In the genomic region with DNA sequence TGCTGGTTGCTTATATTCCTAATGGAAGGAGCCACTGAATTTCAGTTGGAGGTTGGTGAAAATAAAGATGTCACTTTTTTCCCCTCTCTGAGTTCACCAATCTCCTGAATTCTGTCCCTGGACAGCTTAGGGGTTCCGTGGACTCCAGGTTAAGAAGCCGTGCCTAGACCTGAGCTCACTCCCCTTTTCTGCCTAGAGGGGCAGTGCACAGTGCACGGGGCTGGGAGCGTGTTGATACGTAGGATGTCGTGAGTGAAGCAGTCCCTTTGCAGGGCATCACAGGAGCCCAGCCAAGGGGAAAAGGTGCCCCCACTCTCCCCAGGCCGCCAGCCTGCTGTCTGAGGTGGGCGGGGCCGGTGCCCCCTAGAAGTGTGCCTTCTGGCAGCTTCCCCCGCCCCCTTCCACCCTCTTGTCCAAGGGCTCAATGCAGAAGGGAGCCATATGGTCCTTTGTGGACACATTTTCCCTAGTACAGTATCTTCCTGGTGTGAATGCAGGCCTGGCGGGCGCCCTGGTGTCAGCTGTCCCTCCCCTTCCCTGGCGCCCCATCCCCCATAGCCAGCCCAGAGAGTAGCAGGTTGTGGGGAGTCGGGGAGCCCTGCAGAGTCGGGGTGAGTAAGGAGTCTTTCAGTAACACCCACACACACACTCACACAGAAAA, we compare ENCODE assay signal across 21 cellular contexts.
DNase-seq lines count a peak whose midpoint lies in the region; ATAC-seq, FAIRE-seq and TF ChIP-seq lines count a peak whose summit lies in the region.
"Had no signal": no experiment of that assay in that cellular context is flagged by ENCODE, and none has a peak within 500 bp of the region (broad histone marks: within the 10 kb centered on the region; RNA-seq: fewer than 3 reads in every experiment).

No MANE protein-coding gene starts in this region.

- H4K91ac ChIP-seq in H1 (replicated peaks; ENCODE audit: insufficient read length, low read length), result peak overlapping the region; percentile 30

- H2BK5ac ChIP-seq in H1 (ENCODE audit: low read depth, low read length), result no peak overlapping the region

- H3K23me2 ChIP-seq in H1 (ENCODE audit: low read depth, low read length), result no peaks in the 10 kb centered on the region; the same call in 1 of the 2 replicates

- TF ChIP-seq RAD21 in SK-N-SH (IDR thresholded peaks at IDR 0.05; ENCODE audit: low read length) (no peak), H1 (IDR thresholded peaks at IDR 0.05 in 1 of 2, conservative IDR thresholded peaks at IDR 0.05 in 1 of 2; ENCODE audit: low read depth in 2 of 2, low read length in 2 of 2) (no peak)

- H3K9ac ChIP-seq in SK-N-SH (no peak overlapping the region), H1 (replicated peaks in 1 of 4; ENCODE audit: extremely low read depth in 1 of 4, low read depth in 3 of 4, low read length in 3 of 4) (no peak overlapping the region)

- FAIRE-seq in H1 (lab: Jason Lieb, UNC), result no peak
- FAIRE-seq: A204.1, endometrium, G401.6, GM12892 had no signal

- intact Hi-C loops in gastrocnemius medialis (cut with DNase I; ENCODE audit: low total_unique reads) (no loop called here), uterus (cut with DNase I; ENCODE audit: low total_unique reads) (no loop called here)

- TF ChIP-seq CTCF in SK-N-SH (IDR thresholded peaks at IDR 0.05), result no peak
- peak in 1 of 3 experiments; percentile 6; a peak in 1 of 4 replicates for TF ChIP-seq CTCF in H1 (IDR thresholded peaks at IDR 0.05; ENCODE audit: control extremely low read depth in 1 of 3, insufficient read depth in 1 of 3, low read depth in 1 of 3, low read length in 3 of 3)
- no peak for TF ChIP-seq CTCF in gastrocnemius medialis (IDR thresholded peaks at IDR 0.05 in 4 of 5, conservative IDR thresholded peaks at IDR 0.05 in 1 of 5)
- no peak for TF ChIP-seq CTCF in uterus (IDR thresholded peaks at IDR 0.05)

- no peak overlapping the region for H3K56ac ChIP-seq in H1 (replicated peaks; ENCODE audit: insufficient read length, low read depth, low read length)

- no peak for TF ChIP-seq POLR2A in H1 (IDR thresholded peaks at IDR 0.05; ENCODE audit: control extremely low read depth in 1 of 2, low read depth in 2 of 2, low read length in 2 of 2)
- TF ChIP-seq POLR2A in gastrocnemius medialis (IDR thresholded peaks at IDR 0.05), result no peak
- no peak for TF ChIP-seq POLR2A in uterus (IDR thresholded peaks at IDR 0.05)

- H3K27ac ChIP-seq in SK-N-SH (ENCODE audit: low read depth in 2 of 2, low read length in 1 of 2) (no peak overlapping the region), H1 (ENCODE audit: low read depth, low read length) (no peak overlapping the region), gastrocnemius medialis (peak overlapping the region; percentile 90 to 99 (median 96)), uterus (no peak overlapping the region)
- H3K27ac ChIP-seq: spleen had no signal

- H3K4me1 ChIP-seq in SK-N-SH (ENCODE audit: control insufficient read depth in 1 of 2, insufficient read depth in 2 of 2, low read depth in 1 of 2, low read length in 1 of 2) (peaks cover 0 to 6% of the 10 kb centered on the region in 2 experiments; a peak in 1 of 4 replicates), H1 (replicated peaks in 1 of 4; ENCODE audit: control insufficient read depth in 3 of 4, insufficient read depth in 4 of 4, low read length in 3 of 4) (peaks cover 2 to 11% (median 5%) of the 10 kb centered on the region in 4 experiments; a peak in 5 of 7 replicates), gastrocnemius medialis (peaks cover 97% of the 10 kb centered on the region in 2 donors), uterus (no peaks in the 10 kb centered on the region)

- H4K8ac ChIP-seq in H1 (ENCODE audit: extremely low read depth, insufficient read depth, low read length), result no peak overlapping the region; the same call in 1 of the 2 replicates

- no peaks in the 10 kb centered on the region for H4K20me1 ChIP-seq in SK-N-SH (ENCODE audit: insufficient read depth)
- H4K20me1 ChIP-seq in H1 (replicated peaks in 1 of 2; ENCODE audit: control insufficient read depth in 1 of 2, insufficient read depth in 2 of 2, low read length in 2 of 2), result peaks cover 0 to 3% of the 10 kb centered on the region in 2 experiments

- H3K18ac ChIP-seq in H1 (ENCODE audit: extremely low read depth, low read length), result peak overlapping the region; percentile 16; the same call in 1 of the 2 replicates

- H3F3A ChIP-seq in SK-N-SH (replicated peaks; ENCODE audit: insufficient read depth), result no peaks in the 10 kb centered on the region

- H3K9me2 ChIP-seq in SK-N-SH, result no peaks in the 10 kb centered on the region

- no peaks in the 10 kb centered on the region for H3K9me3 ChIP-seq in SK-N-SH
- no peaks in the 10 kb centered on the region for H3K9me3 ChIP-seq in H1 (ENCODE audit: insufficient read depth in 2 of 2, low read depth in 1 of 2, low read length in 1 of 2)
- no peaks in the 10 kb centered on the region for H3K9me3 ChIP-seq in gastrocnemius medialis
- no peaks in the 10 kb centered on the region for H3K9me3 ChIP-seq in uterus
- H3K9me3 ChIP-seq: spleen had no signal

- no peak overlapping the region for H2BK12ac ChIP-seq in H1 (ENCODE audit: low read depth, low read length)

- H2BK20ac ChIP-seq in H1 (ENCODE audit: low read length), result no peak overlapping the region

- no peak overlapping the region for H2AFZ ChIP-seq in SK-N-SH (ENCODE audit: low read depth)
- no peak overlapping the region for H2AFZ ChIP-seq in H1 (ENCODE audit: low read length)

- no peak overlapping the region for H3K4me3 ChIP-seq in SK-N-SH (ENCODE audit: low read depth in 2 of 2, low read length in 1 of 2)
- H3K4me3 ChIP-seq in H1 (ENCODE audit: extremely low read depth in 1 of 4, insufficient read depth in 2 of 4, low read depth in 3 of 4, low read length in 4 of 4), result no peak overlapping the region
- H3K4me3 ChIP-seq in gastrocnemius medialis, result no peak overlapping the region
- no peak overlapping the region for H3K4me3 ChIP-seq in uterus
- H3K4me3 ChIP-seq: spleen had no signal

- no peak overlapping the region for H2BK15ac ChIP-seq in H1 (ENCODE audit: low read length)

- no peak for ATAC-seq in SK-N-SH treated with all-trans-retinoic acid at 6 μM for 48 hours
- ATAC-seq in gastrocnemius medialis, result no peak
- ATAC-seq: CD8-positive, alpha-beta T cell had no signal

- H3K4ac ChIP-seq in H1 (replicated peaks; ENCODE audit: insufficient read length, low read depth, low read length), result no peak overlapping the region

- H3K27me3 ChIP-seq in SK-N-SH (ENCODE audit: insufficient read depth) (peaks cover 45% of the 10 kb centered on the region; the same call in 1 of the 2 replicates), H1 (replicated peaks in 1 of 4; ENCODE audit: control insufficient read depth in 3 of 4, extremely low read depth in 1 of 4, insufficient read depth in 3 of 4, low read length in 3 of 4) (peaks cover 0 to 7% (median 3%) of the 10 kb centered on the region in 4 experiments; a peak in 4 of 7 replicates), gastrocnemius medialis (no peaks in the 10 kb centered on the region), uterus (no peaks in the 10 kb centered on the region)
- H3K27me3 ChIP-seq: spleen had no signal

- in situ Hi-C loops in gastrocnemius medialis (cut with MboI; ENCODE audit: low sequenced_read_pairs in 4 of 4), result no loop called here

- H3K79me1 ChIP-seq in H1 (ENCODE audit: low read depth, low read length), result no peaks in the 10 kb centered on the region

- CTCF ChIA-PET in SK-N-SH (lab: Yijun Ruan, JAX) (interaction anchor here (1.3 to 1.5 kb wide), 3 partner anchors 8 to 332 kb away, joined by 4 to 6 read pairs (median 5); no protein-coding TSS in a partner anchor), H1 (lab: Charles Lee; ENCODE audit: partially characterized antibody) (interaction anchor here (0.6 to 2.5 kb wide), 10 partner anchors 11 to 434 kb away, joined by 3 to 8 read pairs (median 3); no protein-coding TSS in a partner anchor)

- WGBS in SK-N-SH (ENCODE audit: low lambda C conversion rate), result 37% methylated on average over 15 of the region's 15 CpGs
- 77% methylated on average over 9 of the region's 15 CpGs; no CpG with 5 or more reads in 1 of the 2 experiments for WGBS in H1 (ENCODE audit: extremely low coverage in 1 of 2, insufficient coverage in 1 of 2, insufficient read length in 1 of 2, insufficient replicate concordance in 2 of 2, low coverage in 1 of 2, low lambda C conversion rate in 2 of 2, missing lambda C conversion rate in 1 of 2), 2 experiments

- H2BK120ac ChIP-seq in H1 (replicated peaks; ENCODE audit: low read depth, low read length), result no peak overlapping the region

- POLR2A ChIA-PET in SK-N-SH (lab: Yijun Ruan, JAX) (no interaction called here), H1 (lab: Charles Lee; ENCODE audit: partially characterized antibody) (interaction anchor here (0.7 kb wide), 1 partner anchor 257 kb away, joined by 3 read pairs; no protein-coding TSS in a partner anchor)

- H3K23ac ChIP-seq in H1 (ENCODE audit: insufficient read length), result no peak overlapping the region

- peak; percentile 73 for DNase-seq in SK-N-SH
- peak; percentile 98 for DNase-seq in NCI-H69 (lab: John Stamatoyannopoulos, UW)
- DNase-seq in H1 (ENCODE audit: low read depth in 1 of 2, low spot score in 2 of 2), result no peak
- DNase-seq in gastrocnemius medialis, result no peak
- DNase-seq in NOMO-1 treated with DMSO at 0.1 percent for 48 hours (lab: John Stamatoyannopoulos, UW; ENCODE audit: unreplicated experiment), result no peak
- DNase-seq in uterus, result no peak
- no peak for DNase-seq in amniotic stem cell (lab: John Stamatoyannopoulos, UW)
- DNase-seq: activated CD4-positive, alpha-beta T cell treated with anti-CD3 and anti-CD28 coated beads for 1 hour; activated CD8-positive, alpha-beta memory T cell treated with anti-CD3 and anti-CD28 coated beads, Interleukin-2, amount 50 U/mL, for 48 hours; activated naive CD4-positive, alpha-beta T cell treated with anti-CD3 and anti-CD28 coated beads for 36 hours; CD8-positive, alpha-beta T cell; foreskin fibroblast; HFFc6; NCI-H1105 treated with DMSO at 0.1 percent for 48 hours; NCI-H510A treated with DMSO at 0.1 percent for 48 hours; spleen had no signal

- no peak for TF ChIP-seq EP300 in SK-N-SH (IDR thresholded peaks at IDR 0.05; ENCODE audit: borderline replicate concordance in 1 of 2, low read depth in 1 of 2, low read length in 1 of 2)
- no peak for TF ChIP-seq EP300 in H1 (IDR thresholded peaks at IDR 0.05; ENCODE audit: borderline replicate concordance in 1 of 2, low read depth in 2 of 2, low read length in 2 of 2)

- H3K36me3 ChIP-seq in SK-N-SH (replicated peaks in 1 of 2; ENCODE audit: control insufficient read depth in 1 of 2, insufficient read depth in 2 of 2, low read length in 1 of 2), result no peaks in the 10 kb centered on the region
- H3K36me3 ChIP-seq in H1 (ENCODE audit: control insufficient read depth in 2 of 4, insufficient read depth in 4 of 4, low read length in 3 of 4), result no peaks in the 10 kb centered on the region
- H3K36me3 ChIP-seq in gastrocnemius medialis, result peaks cover 0 to 17% of the 10 kb centered on the region in 2 donors
- H3K36me3 ChIP-seq in uterus, result no peaks in the 10 kb centered on the region

- H3K4me2 ChIP-seq in SK-N-SH, result no peak overlapping the region
- H3K4me2 ChIP-seq in H1 (ENCODE audit: insufficient read depth in 1 of 2, low read depth in 2 of 2, low read length in 2 of 2), result peak overlapping the region; percentile 26 to 35; a peak in 2 of 4 replicates

- H3K79me2 ChIP-seq in SK-N-SH (ENCODE audit: insufficient read depth) (no peaks in the 10 kb centered on the region), H1 (ENCODE audit: control insufficient read depth in 1 of 2, insufficient read depth in 2 of 2, low read length in 2 of 2) (no peaks in the 10 kb centered on the region)

- H2AK5ac ChIP-seq in H1 (ENCODE audit: low read depth, low read length), result no peak overlapping the region

- no peak overlapping the region for H3K14ac ChIP-seq in H1 (ENCODE audit: insufficient read length)

- no peak overlapping the region for H4K5ac ChIP-seq in H1 (ENCODE audit: insufficient read length, low read depth, low read length)

Comparison
In these comparisons a context has a peak if more than half of its experiments do, and no peak if none do; other contexts are left out.
1. DNase-seq: peak in SK-N-SH (single experiment) and NCI-H69 (single experiment); none in H1 (0 of 2), gastrocnemius medialis (0 of 2), NOMO-1 treated with DMSO at 0.1 percent for 48 hours (single experiment), uterus (0 of 2) and amniotic stem cell (single experiment).
2. H3K27ac ChIP-seq: peak in gastrocnemius medialis (4 of 4); none in SK-N-SH (0 of 2), H1 (single experiment) and uterus (0 of 2).